In the genomic region with DNA sequence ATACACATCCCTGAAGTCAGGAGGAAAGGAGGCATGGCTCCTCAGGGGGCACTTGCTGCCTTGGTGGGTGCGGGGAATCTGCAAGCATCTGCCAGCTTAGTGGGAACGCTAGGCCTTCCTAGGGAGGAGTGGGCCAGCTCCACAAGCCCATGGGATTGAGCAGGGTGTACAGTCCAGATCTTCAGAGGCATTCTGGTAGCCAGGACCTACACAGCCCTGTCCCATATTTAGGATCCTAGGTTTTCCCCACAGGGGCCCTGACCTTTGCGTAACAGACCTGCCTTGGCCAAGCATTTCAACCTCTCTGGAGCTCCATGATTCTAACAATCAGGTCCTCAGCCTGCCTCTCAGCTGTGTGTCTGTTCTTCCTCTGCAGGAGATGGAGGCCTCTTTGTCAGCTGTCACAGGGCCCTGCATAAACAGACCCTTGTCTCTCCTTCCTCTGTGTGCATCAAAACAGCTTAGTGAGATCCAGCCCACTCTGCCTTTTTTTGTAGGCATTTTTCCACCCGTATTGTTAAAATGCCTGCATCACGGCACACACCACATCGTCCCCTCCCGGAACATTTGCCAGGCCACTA, we compare ENCODE assay signal across 3 cellular contexts.
TF ChIP-seq lines count a peak whose summit lies in the region.

No MANE protein-coding gene starts in this region.

TF ChIP-seq in A549, 52 proteins besides CTCF, POLR2A, EP300 and RAD21:
- TF ChIP-seq SMC3 (IDR thresholded peaks at IDR 0.05) (no peak), CBX2 (IDR thresholded peaks at IDR 0.05; ENCODE audit: borderline replicate concordance, low read depth) (no peak), NPAS2 (CRISPR knock-in tag; IDR thresholded peaks at IDR 0.05; ENCODE audit: borderline replicate concordance) (no peak), USF2 (IDR thresholded peaks at IDR 0.05) (no peak), RARB (CRISPR knock-in tag; IDR thresholded peaks at IDR 0.05) (no peak), FOSL2 (IDR thresholded peaks at IDR 0.05) (no peak), FOSL2 (CRISPR knock-in tag; IDR thresholded peaks at IDR 0.05) (no peak), KDM5A (IDR thresholded peaks at IDR 0.05) (no peak), REST (IDR thresholded peaks at IDR 0.05) (no peak), RNF2 (IDR thresholded peaks at IDR 0.05; ENCODE audit: borderline replicate concordance, low read depth) (no peak), CHD2 (IDR thresholded peaks at IDR 0.05; ENCODE audit: low read length, partially characterized antibody) (no peak)
- TF ChIP-seq, protein P1, sequence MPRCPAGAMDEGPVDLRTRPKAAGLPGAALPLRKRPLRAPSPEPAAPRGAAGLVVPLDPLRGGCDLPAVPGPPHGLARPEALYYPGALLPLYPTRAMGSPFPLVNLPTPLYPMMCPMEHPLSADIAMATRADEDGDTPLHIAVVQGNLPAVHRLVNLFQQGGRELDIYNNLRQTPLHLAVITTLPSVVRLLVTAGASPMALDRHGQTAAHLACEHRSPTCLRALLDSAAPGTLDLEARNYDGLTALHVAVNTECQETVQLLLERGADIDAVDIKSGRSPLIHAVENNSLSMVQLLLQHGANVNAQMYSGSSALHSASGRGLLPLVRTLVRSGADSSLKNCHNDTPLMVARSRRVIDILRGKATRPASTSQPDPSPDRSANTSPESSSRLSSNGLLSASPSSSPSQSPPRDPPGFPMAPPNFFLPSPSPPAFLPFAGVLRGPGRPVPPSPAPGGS (IDR thresholded peaks at IDR 0.05), result no peak
- TF ChIP-seq, protein P2, sequence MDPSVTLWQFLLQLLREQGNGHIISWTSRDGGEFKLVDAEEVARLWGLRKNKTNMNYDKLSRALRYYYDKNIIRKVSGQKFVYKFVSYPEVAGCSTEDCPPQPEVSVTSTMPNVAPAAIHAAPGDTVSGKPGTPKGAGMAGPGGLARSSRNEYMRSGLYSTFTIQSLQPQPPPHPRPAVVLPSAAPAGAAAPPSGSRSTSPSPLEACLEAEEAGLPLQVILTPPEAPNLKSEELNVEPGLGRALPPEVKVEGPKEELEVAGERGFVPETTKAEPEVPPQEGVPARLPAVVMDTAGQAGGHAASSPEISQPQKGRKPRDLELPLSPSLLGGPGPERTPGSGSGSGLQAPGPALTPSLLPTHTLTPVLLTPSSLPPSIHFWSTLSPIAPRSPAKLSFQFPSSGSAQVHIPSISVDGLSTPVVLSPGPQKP (IDR thresholded peaks at IDR 0.05; ENCODE audit: low read depth, low read length), result no peak

TF ChIP-seq in IMR-90, 13 proteins besides CTCF, POLR2A, EP300 and RAD21:
- TF ChIP-seq RCOR1 (IDR thresholded peaks at IDR 0.05; ENCODE audit: insufficient replicate concordance, low read length) (no peak), RFX5 (IDR thresholded peaks at IDR 0.05; ENCODE audit: low read depth, low read length) (no peak)

TF ChIP-seq in H1, 55 proteins besides CTCF, POLR2A, EP300 and RAD21:
- no peak for TF ChIP-seq HDAC2 (IDR thresholded peaks at IDR 0.05; ENCODE audit: borderline replicate concordance in 1 of 2, low read depth in 2 of 2, low read length in 2 of 2)
- TF ChIP-seq TBP (IDR thresholded peaks at IDR 0.05; ENCODE audit: low read depth, low read length), result no peak
- TF ChIP-seq MAFK (IDR thresholded peaks at IDR 0.05; ENCODE audit: low read depth, low read length), result no peak
- no peak for TF ChIP-seq TCF12 (IDR thresholded peaks at IDR 0.05; ENCODE audit: low read depth, low read length)
- TF ChIP-seq ATF2 (IDR thresholded peaks at IDR 0.05; ENCODE audit: low read length), result no peak
- no peak for TF ChIP-seq POU5F1 (IDR thresholded peaks at IDR 0.05; ENCODE audit: low read depth, low read length)
- TF ChIP-seq EZH2 (IDR thresholded peaks at IDR 0.05; ENCODE audit: low read depth, low read length, severe bottlenecking), result no peak
- no peak for TF ChIP-seq ATF3 (IDR thresholded peaks at IDR 0.05; ENCODE audit: insufficient read depth, low read depth, low read length)
- TF ChIP-seq NANOG (IDR thresholded peaks at IDR 0.05; ENCODE audit: insufficient read depth, low read depth, low read length, poor library complexity, severe bottlenecking), result no peak
- TF ChIP-seq BACH1 (IDR thresholded peaks at IDR 0.05; ENCODE audit: low read length), result no peak
